ENCODE assay signal across 24 cellular contexts in the genomic region with DNA sequence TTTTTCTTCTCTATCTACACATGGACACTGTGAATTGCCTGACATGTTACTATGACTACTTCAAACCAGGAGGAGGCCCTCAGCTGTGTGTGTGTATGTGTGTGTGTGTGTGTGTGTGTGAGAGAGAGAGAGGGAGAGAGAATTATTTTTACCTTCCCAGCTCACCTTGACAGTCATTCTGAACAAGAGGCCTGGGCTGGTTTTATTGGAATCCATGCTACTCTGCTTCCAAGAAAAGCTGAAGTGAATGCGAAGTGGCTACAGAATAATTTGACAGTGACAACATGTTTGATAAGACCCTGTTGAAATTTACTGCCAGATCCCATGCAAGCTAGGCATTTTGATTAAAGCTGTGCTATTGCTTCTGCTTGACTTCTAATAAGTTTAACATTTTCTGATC.
"Had no signal": no experiment of that assay in that cellular context is flagged by ENCODE, and none has a peak within 500 bp of the region (broad histone marks: within the 10 kb centered on the region; RNA-seq: fewer than 3 reads in every experiment).

No MANE protein-coding gene starts in this region.

- H3K9me3 ChIP-seq: ascending aorta, gastroesophageal sphincter, tibial nerve had no signal

- DNase-seq: activated CD4-positive, alpha-beta T cell treated with anti-CD3 and anti-CD28 coated beads for 48 hours; activated CD4-positive, alpha-beta T cell treated with anti-CD3 and anti-CD28 coated beads, Interleukin-2, amount 50 U/mL, for 48 hours; activated CD8-positive, alpha-beta memory T cell treated with anti-CD3 and anti-CD28 coated beads for 24 hours; activated effector memory CD4-positive, alpha-beta T cell treated with Interleukin-2 at 50 U/mL for 16 hours; activated naive CD4-positive, alpha-beta T cell treated with anti-CD3 and anti-CD28 coated beads for 36 hours; activated naive CD8-positive, alpha-beta T cell treated with anti-CD3 and anti-CD28 coated beads for 36 hours; central memory CD4-positive, alpha-beta T cell; hippocampal formation; immature natural killer cell; kidney; left colon; natural killer cell; stimulated activated CD4-positive, alpha-beta T cell treated with anti-CD3 and anti-CD28 coated beads, Interleukin-15, amount 100 ng/mL, for 24 hours; stimulated activated CD4-positive, alpha-beta T cell treated with anti-CD3 and anti-CD28 coated beads, Interleukin-2, amount 100 ng/mL, for 24 hours; stimulated activated naive CD4-positive, alpha-beta T cell; T-helper 17 cell; T1000; WERI-Rb-1 had no signal

- H3K4me1 Mint-ChIP-seq: activated naive CD8-positive, alpha-beta T cell treated with anti-CD3 and anti-CD28 coated beads for 36 hours; immature natural killer cell; memory B cell; natural killer cell; T-helper 17 cell had no signal

- H3K9me3 Mint-ChIP-seq: activated naive CD8-positive, alpha-beta T cell treated with anti-CD3 and anti-CD28 coated beads for 36 hours; brain had no signal

- H3K4me3 ChIP-seq: ascending aorta, gastroesophageal sphincter, tibial nerve had no signal

- H3K27me3 ChIP-seq: ascending aorta, gastroesophageal sphincter, tibial nerve had no signal

- H3K4me1 ChIP-seq: ascending aorta, gastroesophageal sphincter, tibial nerve had no signal

- H3K27ac ChIP-seq: ascending aorta, gastroesophageal sphincter, tibial nerve, WERI-Rb-1 had no signal

- ATAC-seq: activated CD4-positive, CD25-positive, alpha-beta regulatory T cell treated with anti-CD3 and anti-CD28 coated beads, Interleukin-2, amount 50 U/mL, for 24 hours; gastroesophageal sphincter; left colon; natural killer cell; T-helper 17 cell had no signal

- H3K36me3 Mint-ChIP-seq: activated naive CD8-positive, alpha-beta T cell treated with anti-CD3 and anti-CD28 coated beads for 36 hours; brain; immature natural killer cell; memory B cell; natural killer cell had no signal

- H3K27me3 Mint-ChIP-seq: activated naive CD8-positive, alpha-beta T cell treated with anti-CD3 and anti-CD28 coated beads for 36 hours; brain; memory B cell; T-helper 17 cell had no signal

- H3K36me3 ChIP-seq: ascending aorta, gastroesophageal sphincter, tibial nerve, WERI-Rb-1 had no signal

- H3K27ac Mint-ChIP-seq: activated naive CD4-positive, alpha-beta T cell treated with anti-CD3 and anti-CD28 coated beads for 36 hours; activated naive CD8-positive, alpha-beta T cell treated with anti-CD3 and anti-CD28 coated beads for 36 hours; brain; immature natural killer cell; memory B cell; natural killer cell; T-helper 17 cell had no signal

- H3K4me3 Mint-ChIP-seq: activated naive CD4-positive, alpha-beta T cell treated with anti-CD3 and anti-CD28 coated beads for 36 hours; activated naive CD8-positive, alpha-beta T cell treated with anti-CD3 and anti-CD28 coated beads for 36 hours; brain; immature natural killer cell; memory B cell; natural killer cell; T-helper 17 cell had no signal
